Comparison of ENCODE assay signal across 20 cellular contexts in the genomic region with DNA sequence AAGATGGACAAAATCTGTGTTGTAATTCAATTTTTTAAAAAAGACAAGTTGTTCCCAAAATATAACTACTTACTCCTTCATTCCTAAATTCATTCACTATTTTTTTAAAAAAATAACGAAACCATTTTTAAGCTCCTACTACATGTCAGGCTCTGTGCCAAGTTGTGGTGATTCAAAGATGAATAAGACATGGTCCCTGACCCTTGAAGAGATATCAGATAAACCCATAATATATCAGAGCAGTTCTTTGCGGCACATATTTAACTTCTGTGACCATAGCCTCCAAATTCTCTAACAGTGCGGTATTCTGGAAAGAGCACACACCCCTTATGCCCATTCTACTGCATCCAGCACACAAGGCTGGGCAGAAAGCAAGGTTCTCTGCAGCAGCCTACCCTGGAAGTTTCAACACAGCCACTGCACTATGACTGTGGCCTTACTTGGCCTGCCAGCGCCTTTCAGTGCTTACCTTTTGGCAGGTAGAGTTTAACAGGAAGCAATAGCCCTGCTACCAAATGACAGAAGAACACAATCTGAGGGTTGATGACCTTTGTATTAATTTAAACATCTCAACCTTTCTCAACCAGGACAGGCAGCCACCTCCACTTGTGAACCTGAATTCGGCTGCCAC.
DNase-seq lines count a peak whose midpoint lies in the region; TF ChIP-seq lines count a peak whose summit lies in the region.
"Had no signal": no experiment of that assay in that cellular context is flagged by ENCODE, and none has a peak within 500 bp of the region (broad histone marks: within the 10 kb centered on the region; RNA-seq: fewer than 3 reads in every experiment).

No MANE protein-coding gene starts in this region.

- no peaks in the 10 kb centered on the region for H3K9me2 ChIP-seq in SK-N-SH

- BruUV-seq in MCF 10A (replicated peaks; lab: Mats Ljungman, UMichigan): no TSS peak
- no TSS peak for BruUV-seq in mammary epithelial cell (replicated peaks; lab: Mats Ljungman, UMichigan)

- no peak for TF ChIP-seq POLR2A in esophagus muscularis mucosa (IDR thresholded peaks at IDR 0.05; ENCODE audit: low read depth)

- TF ChIP-seq EP300 in SK-N-SH (IDR thresholded peaks at IDR 0.05; ENCODE audit: borderline replicate concordance in 1 of 2, low read depth in 1 of 2, low read length in 1 of 2) (peak in 1 of 2 experiments; percentile 61; a peak in 1 of 4 replicates), esophagus muscularis mucosa (IDR thresholded peaks at IDR 0.05) (no peak)

- POLR2A ChIA-PET in MCF 10A (lab: Yijun Ruan, JAX) (interaction anchor here (0.7 kb wide), 1 partner anchor 19 kb away, joined by 3 read pairs; no protein-coding TSS in a partner anchor), SK-N-SH (lab: Yijun Ruan, JAX) (no interaction called here)

- H3K27ac ChIP-seq in mammary epithelial cell (ENCODE audit: insufficient read depth, low read depth, low read length) (no peak overlapping the region), SK-N-SH (ENCODE audit: low read depth in 2 of 2, low read length in 1 of 2) (peak overlapping the region in 1 of 2 experiments; percentile 71; a peak in 2 of 4 replicates), esophagus muscularis mucosa (replicated peaks in 1 of 4) (no peak overlapping the region)
- H3K27ac ChIP-seq: left ventricle myocardium inferior had no signal

- H3K36me3 Mint-ChIP-seq in MCF 10A (ENCODE audit: insufficient read depth, unreplicated experiment): peaks cover 5% of the 10 kb centered on the region

- H3K9ac ChIP-seq in mammary epithelial cell (ENCODE audit: insufficient read depth, low read length): no peak overlapping the region
- no peak overlapping the region for H3K9ac ChIP-seq in SK-N-SH

- H2AFZ ChIP-seq in mammary epithelial cell (ENCODE audit: low read depth, low read length) (no peak overlapping the region), SK-N-SH (ENCODE audit: low read depth) (no peak overlapping the region)

- peaks cover 8% of the 10 kb centered on the region for H3K9me3 Mint-ChIP-seq in MCF 10A (ENCODE audit: unreplicated experiment)
- H3K9me3 Mint-ChIP-seq: activated CD4-positive, alpha-beta memory T cell treated with anti-CD3 and anti-CD28 coated beads for 36 hours; neural crest cell had no signal

- peak; percentile 46 for DNase-seq in MCF 10A (ENCODE audit: unreplicated experiment)
- no peak for DNase-seq in mammary epithelial cell
- DNase-seq in SK-N-SH: no peak
- peak; percentile 32 for DNase-seq in fibroblast of the aortic adventitia (ENCODE audit: low read depth)
- no peak for DNase-seq in esophagus muscularis mucosa (ENCODE audit: extremely low spot score)
- DNase-seq in DMS53 treated with DMSO at 0.1 percent for 48 hours (lab: John Stamatoyannopoulos, UW; ENCODE audit: unreplicated experiment): no peak
- DNase-seq in NOMO-1 treated with dmso at 0.1 percent for 144 hours (lab: John Stamatoyannopoulos, UW; ENCODE audit: unreplicated experiment): no peak
- DNase-seq in NCI-H2081 (lab: John Stamatoyannopoulos, UW): no peak
- DNase-seq: 8988T; activated CD4-positive, alpha-beta memory T cell treated with anti-CD3 and anti-CD28 coated beads for 36 hours; activated naive CD4-positive, alpha-beta T cell treated with Interleukin-2 at 50 U/mL for 16 hours; activated T-cell treated with anti-CD3 and anti-CD28 coated beads for 4 hours; anterior cingulate cortex; left ventricle myocardium inferior; MV-4-11; NCI-H1694; NCI-H748 treated with DMSO at 0.1 percent for 48 hours; OCI-M1 had no signal

- H3K4me1 Mint-ChIP-seq in MCF 10A (ENCODE audit: insufficient read depth, unreplicated experiment): no peaks in the 10 kb centered on the region

- no peak overlapping the region for H3K27ac Mint-ChIP-seq in MCF 10A (ENCODE audit: low read depth, unreplicated experiment)
- H3K27ac Mint-ChIP-seq: activated CD4-positive, alpha-beta memory T cell treated with anti-CD3 and anti-CD28 coated beads for 36 hours; B cell had no signal

- no peak for TF ChIP-seq CTCF in MCF 10A (IDR thresholded peaks at IDR 0.05; ENCODE audit: unreplicated experiment)
- TF ChIP-seq CTCF in mammary epithelial cell (conservative IDR thresholded peaks at IDR 0.05 in 1 of 2, IDR thresholded peaks at IDR 0.05 in 1 of 2; ENCODE audit: extremely low read depth in 1 of 2, insufficient read depth in 1 of 2, low read depth in 1 of 2, low read length in 2 of 2): no peak
- TF ChIP-seq CTCF in SK-N-SH (IDR thresholded peaks at IDR 0.05): no peak
- no peak for TF ChIP-seq CTCF in fibroblast of the aortic adventitia (IDR thresholded peaks at IDR 0.05; ENCODE audit: insufficient read depth, low read length)
- TF ChIP-seq CTCF in esophagus muscularis mucosa (IDR thresholded peaks at IDR 0.05): no peak

- H3K79me2 ChIP-seq in mammary epithelial cell (ENCODE audit: insufficient read depth, low read length): no peaks in the 10 kb centered on the region
- H3K79me2 ChIP-seq in SK-N-SH (ENCODE audit: insufficient read depth): no peaks in the 10 kb centered on the region

- H3K4me3 ChIP-seq in mammary epithelial cell (replicated peaks in 1 of 3; ENCODE audit: insufficient read depth in 1 of 3, low read depth in 2 of 3, low read length in 3 of 3): no peak overlapping the region
- H3K4me3 ChIP-seq in SK-N-SH (ENCODE audit: low read depth in 2 of 2, low read length in 1 of 2): no peak overlapping the region
- no peak overlapping the region for H3K4me3 ChIP-seq in fibroblast of the aortic adventitia (ENCODE audit: low read depth, low read length)
- H3K4me3 ChIP-seq in esophagus muscularis mucosa: no peak overlapping the region
- H3K4me3 ChIP-seq: left ventricle myocardium inferior had no signal

- dilution Hi-C loops in mammary epithelial cell (cut with HindIII; ENCODE audit: low sequenced_read_pairs): no loop called here

- TF ChIP-seq RAD21 in SK-N-SH (IDR thresholded peaks at IDR 0.05; ENCODE audit: low read length): no peak

- intact Hi-C loops in MCF 10A (cut with micrococcal nuclease): no loop called here
- intact Hi-C loops in mammary epithelial cell (cut with micrococcal nuclease): loop anchor here (5.0 kb wide), 1 partner anchor 259 kb away; no protein-coding TSS in a partner anchor
- intact Hi-C loops in esophagus muscularis mucosa (cut with DNase I): no loop called here

- H3K4me2 ChIP-seq in mammary epithelial cell (ENCODE audit: insufficient read depth, low read depth, low read length) (no peak overlapping the region), SK-N-SH (peak overlapping the region; percentile 32; the same call in 1 of the 2 replicates)

- in situ Hi-C loops in mammary epithelial cell (cut with MboI; ENCODE audit: low sequenced_read_pairs in 2 of 2): no loop called here

- H3K36me3 ChIP-seq in mammary epithelial cell (ENCODE audit: insufficient read depth, low read length) (no peaks in the 10 kb centered on the region), SK-N-SH (replicated peaks in 1 of 2; ENCODE audit: control insufficient read depth in 1 of 2, insufficient read depth in 2 of 2, low read length in 1 of 2) (no peaks in the 10 kb centered on the region), esophagus muscularis mucosa (no peaks in the 10 kb centered on the region)
- H3K36me3 ChIP-seq: left ventricle myocardium inferior had no signal

- CTCF ChIA-PET in MCF 10A (lab: Yijun Ruan, JAX): interaction anchor here (0.6 kb wide), 1 partner anchor 217 kb away, joined by 3 read pairs; no protein-coding TSS in a partner anchor
- CTCF ChIA-PET in mammary epithelial cell (lab: Charles Lee; ENCODE audit: low non-redundant PET): no interaction called here
- CTCF ChIA-PET in SK-N-SH (lab: Yijun Ruan, JAX): no interaction called here

- no peak overlapping the region for H3K4me3 Mint-ChIP-seq in MCF 10A (ENCODE audit: unreplicated experiment)
- H3K4me3 Mint-ChIP-seq: activated CD4-positive, alpha-beta memory T cell treated with anti-CD3 and anti-CD28 coated beads for 36 hours; B cell; neural crest cell had no signal

- H3K9me3 ChIP-seq in mammary epithelial cell (replicated peaks; ENCODE audit: insufficient read depth, low read length): no peaks in the 10 kb centered on the region
- H3K9me3 ChIP-seq in SK-N-SH: no peaks in the 10 kb centered on the region
- no peaks in the 10 kb centered on the region for H3K9me3 ChIP-seq in esophagus muscularis mucosa
- H3K9me3 ChIP-seq: left ventricle myocardium inferior had no signal

- 99% methylated on average over 4 of the region's 5 CpGs for WGBS in mammary epithelial cell (ENCODE audit: low coverage, missing lambda C conversion rate)
- 59% methylated on average over 5 of the region's 5 CpGs for WGBS in SK-N-SH (ENCODE audit: low lambda C conversion rate)
- WGBS in esophagus muscularis mucosa: 93% methylated on average over 5 of the region's 5 CpGs

- H3K27me3 Mint-ChIP-seq in MCF 10A (ENCODE audit: insufficient read depth, unreplicated experiment): no peaks in the 10 kb centered on the region
- H3K27me3 Mint-ChIP-seq: activated CD4-positive, alpha-beta memory T cell treated with anti-CD3 and anti-CD28 coated beads for 36 hours; B cell had no signal

- H3F3A ChIP-seq in SK-N-SH (replicated peaks; ENCODE audit: insufficient read depth): peaks cover 10% of the 10 kb centered on the region

- H3K27me3 ChIP-seq in mammary epithelial cell (ENCODE audit: insufficient read depth, low read length) (no peaks in the 10 kb centered on the region), SK-N-SH (ENCODE audit: insufficient read depth) (no peaks in the 10 kb centered on the region), esophagus muscularis mucosa (no peaks in the 10 kb centered on the region)

- H4K20me1 ChIP-seq in mammary epithelial cell (ENCODE audit: insufficient read depth, low read length) (peaks cover 3% of the 10 kb centered on the region), SK-N-SH (ENCODE audit: insufficient read depth) (no peaks in the 10 kb centered on the region)

- H3K4me1 ChIP-seq in mammary epithelial cell (ENCODE audit: insufficient read depth, low read length): no peaks in the 10 kb centered on the region
- H3K4me1 ChIP-seq in SK-N-SH (ENCODE audit: control insufficient read depth in 1 of 2, insufficient read depth in 2 of 2, low read depth in 1 of 2, low read length in 1 of 2): peaks cover 0 to 30% of the 10 kb centered on the region in 2 experiments; a peak in 2 of 4 replicates
- no peaks in the 10 kb centered on the region for H3K4me1 ChIP-seq in esophagus muscularis mucosa
- H3K4me1 ChIP-seq: left ventricle myocardium inferior had no signal

TF ChIP-seq in SK-N-SH, 30 proteins besides CTCF, POLR2A, EP300 and RAD21 (continues in another document):
- peak; percentile 28; the same call in 1 of the 2 replicates for TF ChIP-seq YY1 (IDR thresholded peaks at IDR 0.05; ENCODE audit: low read depth)
- no peak for TF ChIP-seq TAF1 (IDR thresholded peaks at IDR 0.05; ENCODE audit: borderline replicate concordance, low read depth, low read length)
- peak; percentile 53; the same call in 1 of the 2 replicates for TF ChIP-seq TEAD4 (IDR thresholded peaks at IDR 0.05; ENCODE audit: borderline replicate concordance, insufficient read depth)
- TF ChIP-seq, protein P1, sequence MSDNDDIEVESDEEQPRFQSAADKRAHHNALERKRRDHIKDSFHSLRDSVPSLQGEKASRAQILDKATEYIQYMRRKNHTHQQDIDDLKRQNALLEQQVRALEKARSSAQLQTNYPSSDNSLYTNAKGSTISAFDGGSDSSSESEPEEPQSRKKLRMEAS (IDR thresholded peaks at IDR 0.05; ENCODE audit: low read depth): no peak

Comparison
In these comparisons a context has a peak if more than half of its experiments do, and no peak if none do; other contexts are left out.
1. DNase-seq: peak in MCF 10A (single experiment) and fibroblast of the aortic adventitia (single experiment); none in mammary epithelial cell (single experiment), SK-N-SH (single experiment), esophagus muscularis mucosa (single experiment), DMS53 treated with DMSO at 0.1 percent for 48 hours (single experiment), NOMO-1 treated with dmso at 0.1 percent for 144 hours (single experiment) and NCI-H2081 (0 of 2).